In genomic region chr6:155832596-155832995, GRCh38 we compare ENCODE assay signal across 14 cellular contexts.
DNase-seq lines count a peak whose midpoint lies in the region; FAIRE-seq and TF ChIP-seq lines count a peak whose summit lies in the region.
"Had no signal": no experiment of that assay in that cellular context is flagged by ENCODE, and none has a peak within 500 bp of the region (broad histone marks: within the 10 kb centered on the region; RNA-seq: fewer than 3 reads in every experiment).

No MANE protein-coding gene starts in this region.

- no peak overlapping the region for H2BK12ac ChIP-seq in trophoblast cell (ENCODE audit: low read length)

- H3K79me1 ChIP-seq in trophoblast cell (ENCODE audit: low read length), result no peaks in the 10 kb centered on the region

- DNase-seq in DMS53 (lab: John Stamatoyannopoulos, UW) (peak; percentile 66), HT1080 (ENCODE audit: low read depth) (peak; percentile 69), astrocyte of the spinal cord (ENCODE audit: low read depth, low spot score) (peak; percentile 62), iPS DF 4.7 (ENCODE audit: extremely low read depth, low spot score) (peak; percentile 22), trophoblast cell (no peak), HuH-7.5 (ENCODE audit: low spot score) (no peak), GM12891 (ENCODE audit: insufficient read length, low spot score) (no peak), NCI-H2029 treated with DMSO at 0.1 percent for 48 hours (lab: John Stamatoyannopoulos, UW) (no peak)
- DNase-seq: heart right ventricle, NCI-H1105 had no signal

- no peaks in the 10 kb centered on the region for H3K27me3 ChIP-seq in trophoblast cell (ENCODE audit: insufficient read depth, low read length)
- H3K27me3 ChIP-seq: heart right ventricle, tibial nerve had no signal

- no peaks in the 10 kb centered on the region for H3K79me2 ChIP-seq in trophoblast cell (ENCODE audit: control insufficient read depth, insufficient read depth, low read length, poor library complexity)

- no peaks in the 10 kb centered on the region for H3K4me1 ChIP-seq in trophoblast cell (ENCODE audit: control insufficient read depth in 1 of 2, insufficient read depth in 2 of 2, low read length in 2 of 2)
- H3K4me1 ChIP-seq: heart right ventricle, tibial nerve had no signal

- H2BK5ac ChIP-seq in trophoblast cell (ENCODE audit: low read depth, low read length, poor library complexity), result no peak overlapping the region

- H3K4me2 ChIP-seq in trophoblast cell (ENCODE audit: low read length), result no peak overlapping the region

- H3K14ac ChIP-seq in trophoblast cell (ENCODE audit: low read length), result no peak overlapping the region

- no CpG with 5 or more reads among the region's 4 CpGs for WGBS in trophoblast cell (ENCODE audit: extremely low coverage, insufficient coverage, insufficient read length)

- H3K9ac ChIP-seq in trophoblast cell (ENCODE audit: low read length), result no peak overlapping the region

- H3K4me3 ChIP-seq in astrocyte of the spinal cord (ENCODE audit: low read depth, low read length) (no peak overlapping the region), trophoblast cell (ENCODE audit: low read depth, low read length) (no peak overlapping the region)
- H3K4me3 ChIP-seq: heart right ventricle, tibial nerve had no signal

- H3K9me3 ChIP-seq in trophoblast cell (ENCODE audit: insufficient read depth, low read depth, low read length), result no peaks in the 10 kb centered on the region
- H3K9me3 ChIP-seq: tibial nerve had no signal

- no peak overlapping the region for H4K91ac ChIP-seq in trophoblast cell (ENCODE audit: low read depth, low read length)

- no peak overlapping the region for H2AFZ ChIP-seq in trophoblast cell (ENCODE audit: insufficient read depth, low read length, poor library complexity)

- H2BK120ac ChIP-seq in trophoblast cell (ENCODE audit: insufficient read depth, low read length, poor library complexity), result no peak overlapping the region

- no peak overlapping the region for H2AK5ac ChIP-seq in trophoblast cell (ENCODE audit: low read length)

- H3K18ac ChIP-seq in trophoblast cell (ENCODE audit: low read length), result no peak overlapping the region

- TF ChIP-seq POLR2A in GM12891 (IDR thresholded peaks at IDR 0.05; ENCODE audit: low read depth, low read length), result no peak

- no peak overlapping the region for H3K27ac ChIP-seq in trophoblast cell (ENCODE audit: low read depth, low read length)
- H3K27ac ChIP-seq: heart right ventricle, tibial nerve, VCaP had no signal

- no peak for TF ChIP-seq CTCF in astrocyte of the spinal cord (IDR thresholded peaks at IDR 0.05; ENCODE audit: low read depth, low read length)

- H3K23ac ChIP-seq in trophoblast cell (ENCODE audit: low read length), result no peak overlapping the region

- H4K8ac ChIP-seq in trophoblast cell (ENCODE audit: low read depth, low read length), result no peak overlapping the region

- no peak overlapping the region for H3K4ac ChIP-seq in trophoblast cell (ENCODE audit: low read depth, low read length)

- no peaks in the 10 kb centered on the region for H3K36me3 ChIP-seq in trophoblast cell (ENCODE audit: control insufficient read depth in 1 of 2, insufficient read depth in 2 of 2, low read length in 2 of 2)
- H3K36me3 ChIP-seq: heart right ventricle, tibial nerve had no signal

- FAIRE-seq in GM12891 (lab: Jason Lieb, UNC), result no peak
- FAIRE-seq: GM12892, RCC 7860 had no signal

- in situ Hi-C loops in astrocyte of the spinal cord (cut with HindIII; ENCODE audit: low sequenced_read_pairs), result no loop called here

- H4K12ac ChIP-seq in trophoblast cell (ENCODE audit: low read depth, low read length), result no peak overlapping the region

TF ChIP-seq in GM12891, 5 proteins besides CTCF, POLR2A, EP300 and RAD21:
- no peak for TF ChIP-seq PAX5 (IDR thresholded peaks at IDR 0.05; ENCODE audit: insufficient read depth, low read length, severe bottlenecking)
- no peak for TF ChIP-seq TAF1 (IDR thresholded peaks at IDR 0.05; ENCODE audit: low read depth, low read length)
- no peak for TF ChIP-seq POU2F2 (IDR thresholded peaks at IDR 0.05; ENCODE audit: low read depth, low read length)
- TF ChIP-seq POLR2AphosphoS5 (IDR thresholded peaks at IDR 0.05; ENCODE audit: low read depth, low read length), result no peak

Comparison
In these comparisons a context has a peak if more than half of its experiments do, and no peak if none do; other contexts are left out.
1. DNase-seq: peak in DMS53 (single experiment), HT1080 (single experiment), astrocyte of the spinal cord (single experiment) and iPS DF 4.7 (single experiment); none in trophoblast cell (0 of 2), HuH-7.5 (single experiment), GM12891 (single experiment) and NCI-H2029 treated with DMSO at 0.1 percent for 48 hours (single experiment).